Comparison of ENCODE assay signal across 24 cellular contexts in genomic region chrX:118693843-118694242, GRCh38.
"Had no signal": no experiment of that assay in that cellular context is flagged by ENCODE, and none has a peak within 500 bp of the region (broad histone marks: within the 10 kb centered on the region; RNA-seq: fewer than 3 reads in every experiment).

No MANE protein-coding gene starts in this region.

- H3K4me3 Mint-ChIP-seq: effector memory CD8-positive, alpha-beta T cell; naive thymus-derived CD4-positive, alpha-beta T cell; nephron progenitor cell had no signal

- H3K27me3 Mint-ChIP-seq: effector memory CD8-positive, alpha-beta T cell; naive thymus-derived CD4-positive, alpha-beta T cell had no signal

- H3K4me1 ChIP-seq: left ventricle myocardium inferior, lower lobe of right lung, psoas muscle, right lobe of liver, stomach had no signal

- H3K79me2 ChIP-seq: hepatocyte had no signal

- H3K27ac ChIP-seq: esophagus squamous epithelium, foreskin keratinocyte, hepatocyte, lower lobe of right lung, psoas muscle, right lobe of liver, stomach had no signal

- H3K4me3 ChIP-seq: esophagus squamous epithelium, hepatocyte, left ventricle myocardium inferior, lower lobe of right lung, psoas muscle, right lobe of liver, spleen, stomach, thoracic aorta had no signal

- H3K27ac Mint-ChIP-seq: nephron progenitor cell had no signal

- H2AFZ ChIP-seq: hepatocyte had no signal

- H3K27me3 ChIP-seq: esophagus squamous epithelium, foreskin keratinocyte, hepatocyte, right lobe of liver, spleen, stomach had no signal

- H3K36me3 ChIP-seq: esophagus squamous epithelium, left ventricle myocardium inferior, lower lobe of right lung, right lobe of liver, spleen, stomach, thoracic aorta had no signal

- ATAC-seq: effector memory CD8-positive, alpha-beta T cell; foreskin keratinocyte; left cardiac atrium; lower lobe of right lung; naive thymus-derived CD4-positive, alpha-beta T cell; psoas muscle had no signal

- H3K4me1 Mint-ChIP-seq: nephron progenitor cell had no signal

- H3K9me3 ChIP-seq: esophagus squamous epithelium, left ventricle myocardium inferior, lower lobe of right lung, psoas muscle, right lobe of liver, spleen, stomach, thoracic aorta had no signal

- DNase-seq: cortex of kidney; effector memory CD8-positive, alpha-beta T cell; esophagus squamous epithelium; foreskin keratinocyte; head of caudate nucleus; kidney; left cardiac atrium; left ventricle myocardium inferior; lower lobe of right lung; mesendoderm; naive thymus-derived CD4-positive, alpha-beta T cell; nephron progenitor cell; psoas muscle; retina; right lobe of liver; spleen; stimulated activated CD4-positive, alpha-beta T cell treated with anti-CD3 and anti-CD28 coated beads, Interleukin-2, amount 100 ng/mL, for 24 hours; stimulated activated CD4-positive, alpha-beta T cell treated with anti-CD3 and anti-CD28 coated beads, Interleukin-4, amount 100 ng/mL, for 4 hours; stimulated activated naive CD4-positive, alpha-beta T cell; stomach; substantia nigra; trophoblast cell had no signal

- H3K4me2 ChIP-seq: hepatocyte had no signal

- H3K9me3 Mint-ChIP-seq: effector memory CD8-positive, alpha-beta T cell; naive thymus-derived CD4-positive, alpha-beta T cell had no signal
